8 cellular contexts compared by ENCODE assay signal in the genomic region with DNA sequence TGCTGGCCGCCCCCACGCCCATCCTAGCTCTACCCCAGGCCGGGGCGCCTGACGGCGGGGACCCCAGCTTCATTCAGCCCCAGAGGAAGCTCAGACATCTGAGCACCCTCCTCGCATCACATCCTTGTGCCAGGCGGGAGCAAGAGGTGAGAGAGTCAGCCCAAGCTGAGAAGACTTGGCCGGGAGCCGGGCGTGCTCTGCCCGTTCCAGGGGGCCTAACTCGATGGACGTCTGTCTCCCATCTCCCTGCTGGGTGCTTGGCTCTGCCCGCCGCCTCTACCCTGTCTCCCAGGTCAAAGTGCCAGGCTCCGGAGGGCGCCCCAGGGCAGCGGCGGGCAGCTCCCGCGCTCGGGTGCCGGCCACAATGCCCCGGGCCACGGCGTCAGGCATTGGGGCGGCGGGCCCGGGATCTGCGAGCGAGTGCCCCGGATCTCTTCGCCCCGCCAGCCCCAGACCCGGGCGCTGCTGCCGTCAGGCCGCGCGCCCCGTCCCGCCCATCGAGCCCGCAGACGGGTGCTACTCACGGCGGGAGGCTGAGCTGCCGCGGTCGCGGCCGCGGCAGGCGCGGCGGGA. TPM values are rescaled to one million over a fixed set of nuclear protein-coding genes. Genes with fewer than 3 reads are reported as not detected.
DNase-seq lines count a peak whose midpoint lies in the region; ATAC-seq, FAIRE-seq and TF ChIP-seq lines count a peak whose summit lies in the region.

No MANE protein-coding gene starts in this region.

- TF ChIP-seq POLR2A in A549 (IDR thresholded peaks at IDR 0.05; ENCODE audit: low read length) (no peak), upper lobe of left lung (IDR thresholded peaks at IDR 0.05) (no peak)

- peak; percentile 58 to 77 for ATAC-seq in A549
- peak; percentile 18 for ATAC-seq in GM19035 (IDR thresholded peaks at IDR 0.05; ENCODE audit: unreplicated experiment)
- ATAC-seq in lung (ENCODE audit: insufficient read depth, low FRiP score) = no peak
- peak in 1 of 2 donors; percentile 31 for ATAC-seq in upper lobe of left lung (ENCODE audit: low FRiP score in 2 of 2)
- ATAC-seq in GM18858 (IDR thresholded peaks at IDR 0.05; ENCODE audit: unreplicated experiment) = no peak

- H3K4me1 ChIP-seq in A549 (peaks cover 26% of the 10 kb centered on the region), lung (ENCODE audit: control insufficient read depth in 2 of 2, insufficient read depth in 2 of 2, low read length in 2 of 2) (peaks cover 17 to 18% of the 10 kb centered on the region in 2 donors), upper lobe of left lung (peaks cover 29 to 45% (median 41%) of the 10 kb centered on the region in 4 donors)

- H3K4me2 ChIP-seq in A549 = peak overlapping the region; percentile 64

- H3K27ac ChIP-seq in A549 (peak overlapping the region; percentile 73 to 94), lung (ENCODE audit: low read depth in 1 of 2, low read length in 1 of 2) (peak overlapping the region; percentile 50 to 88), upper lobe of left lung (peak overlapping the region; percentile 63 to 89 (median 79))

- CTCF ChIA-PET in A549 (lab: Yijun Ruan, JAX) = interaction anchor here (0.7 to 15.1 kb wide), 86 partner anchors 9 to 997 kb away, joined by 3 to 173 read pairs (median 5); a partner anchor contains a TSS

- DNase-seq in A549 (ENCODE audit: low read depth in 1 of 2, low spot score in 1 of 2) (peak in 1 of 2 experiments; percentile 72), LoVo (ENCODE audit: low spot score) (peak; percentile 34), cardiac fibroblast (ENCODE audit: low read depth in 2 of 2) (no peak), lung (ENCODE audit: low spot score) (no peak), upper lobe of left lung (peak in 1 of 2 donors; percentile 31), NCI-H1694 treated with DMSO at 0.1 percent for 48 hours (lab: John Stamatoyannopoulos, UW) (no peak)

- FAIRE-seq in A549 (lab: Jason Lieb, UNC) = no peak

- WGBS in A549 (ENCODE audit: missing lambda C conversion rate) = 48% methylated on average over 14 of the region's 57 CpGs
- 12 to 24% methylated on average over 41 to 57 of the region's 57 CpGs for WGBS in lung, 2 donors
- 37 to 73% methylated on average over 5 to 17 of the region's 57 CpGs for WGBS in upper lobe of left lung, 2 donors

- H3K36me3 ChIP-seq in lung (ENCODE audit: control insufficient read depth in 2 of 2, insufficient read depth in 2 of 2, low read length in 2 of 2) = no peaks in the 10 kb centered on the region
- no peaks in the 10 kb centered on the region for H3K36me3 ChIP-seq in upper lobe of left lung

- TF ChIP-seq RAD21 in A549 (conservative IDR thresholded peaks at IDR 0.05 in 1 of 2, IDR thresholded peaks at IDR 0.05 in 1 of 2) = no peak

- H3K4me3 ChIP-seq in A549 = peak overlapping the region; percentile 64
- H3K4me3 ChIP-seq in cardiac fibroblast (replicated peaks in 1 of 2; ENCODE audit: low read depth in 2 of 2, low read length in 2 of 2) = peak overlapping the region; percentile 34 to 48
- H3K4me3 ChIP-seq in lung = peak overlapping the region; percentile 40
- peak overlapping the region; percentile 30 to 79 (median 77) for H3K4me3 ChIP-seq in upper lobe of left lung

- TF ChIP-seq EP300 in A549 (IDR thresholded peaks at IDR 0.05) = no peak
- no peak for TF ChIP-seq EP300 in upper lobe of left lung (IDR thresholded peaks at IDR 0.05)

- H3K27me3 ChIP-seq in lung (ENCODE audit: control insufficient read depth, insufficient read depth) (no peaks in the 10 kb centered on the region), upper lobe of left lung (no peaks in the 10 kb centered on the region)

- POLR2A ChIA-PET in A549 (lab: Yijun Ruan, JAX) = interaction anchor here (1.5 to 1.6 kb wide), 2 partner anchors 36 to 100 kb away, joined by 5 to 8 read pairs; no protein-coding TSS in a partner anchor

- H3K9me3 ChIP-seq in A549 (no peaks in the 10 kb centered on the region), lung (ENCODE audit: control insufficient read depth in 2 of 2, insufficient read depth in 1 of 2, low read length in 1 of 2) (no peaks in the 10 kb centered on the region), upper lobe of left lung (no peaks in the 10 kb centered on the region)

- TF ChIP-seq CTCF in A549 (IDR thresholded peaks at IDR 0.05) (no peak), cardiac fibroblast (IDR thresholded peaks at IDR 0.05; ENCODE audit: low read depth, low read length) (no peak), lung (IDR thresholded peaks at IDR 0.05; ENCODE audit: control extremely low read depth, extremely low read depth) (no peak), upper lobe of left lung (IDR thresholded peaks at IDR 0.05) (no peak)

TF ChIP-seq in A549, 52 proteins besides CTCF, POLR2A, EP300 and RAD21 (continues in another document):
- TF ChIP-seq ZSCAN20 (CRISPR knock-in tag; IDR thresholded peaks at IDR 0.05) (no peak), JUN (IDR thresholded peaks at IDR 0.05) (no peak), HOXB13 (CRISPR knock-in tag; IDR thresholded peaks at IDR 0.05; ENCODE audit: low read depth) (no peak), CEBPB (IDR thresholded peaks at IDR 0.05) (no peak), CHD2 (IDR thresholded peaks at IDR 0.05; ENCODE audit: low read length, partially characterized antibody) (no peak), JUNB (IDR thresholded peaks at IDR 0.05) (no peak), MAFK (IDR thresholded peaks at IDR 0.05; ENCODE audit: partially characterized antibody) (no peak), SMC3 (IDR thresholded peaks at IDR 0.05) (no peak), EHMT2 (IDR thresholded peaks at IDR 0.05; ENCODE audit: low read depth) (no peak), FOSL2 (IDR thresholded peaks at IDR 0.05) (no peak), FOSL2 (CRISPR knock-in tag; IDR thresholded peaks at IDR 0.05) (no peak), ZNF302 (CRISPR knock-in tag; IDR thresholded peaks at IDR 0.05) (no peak), GATA3 (IDR thresholded peaks at IDR 0.05; ENCODE audit: borderline replicate concordance) (no peak), KDM1A (IDR thresholded peaks at IDR 0.05; ENCODE audit: low read depth) (no peak), RFX5 (IDR thresholded peaks at IDR 0.05) (no peak), HOXB5 (CRISPR knock-in tag; IDR thresholded peaks at IDR 0.05) (no peak), PHF8 (IDR thresholded peaks at IDR 0.05; ENCODE audit: borderline replicate concordance, low read depth) (no peak)
- TF ChIP-seq, protein P1, sequence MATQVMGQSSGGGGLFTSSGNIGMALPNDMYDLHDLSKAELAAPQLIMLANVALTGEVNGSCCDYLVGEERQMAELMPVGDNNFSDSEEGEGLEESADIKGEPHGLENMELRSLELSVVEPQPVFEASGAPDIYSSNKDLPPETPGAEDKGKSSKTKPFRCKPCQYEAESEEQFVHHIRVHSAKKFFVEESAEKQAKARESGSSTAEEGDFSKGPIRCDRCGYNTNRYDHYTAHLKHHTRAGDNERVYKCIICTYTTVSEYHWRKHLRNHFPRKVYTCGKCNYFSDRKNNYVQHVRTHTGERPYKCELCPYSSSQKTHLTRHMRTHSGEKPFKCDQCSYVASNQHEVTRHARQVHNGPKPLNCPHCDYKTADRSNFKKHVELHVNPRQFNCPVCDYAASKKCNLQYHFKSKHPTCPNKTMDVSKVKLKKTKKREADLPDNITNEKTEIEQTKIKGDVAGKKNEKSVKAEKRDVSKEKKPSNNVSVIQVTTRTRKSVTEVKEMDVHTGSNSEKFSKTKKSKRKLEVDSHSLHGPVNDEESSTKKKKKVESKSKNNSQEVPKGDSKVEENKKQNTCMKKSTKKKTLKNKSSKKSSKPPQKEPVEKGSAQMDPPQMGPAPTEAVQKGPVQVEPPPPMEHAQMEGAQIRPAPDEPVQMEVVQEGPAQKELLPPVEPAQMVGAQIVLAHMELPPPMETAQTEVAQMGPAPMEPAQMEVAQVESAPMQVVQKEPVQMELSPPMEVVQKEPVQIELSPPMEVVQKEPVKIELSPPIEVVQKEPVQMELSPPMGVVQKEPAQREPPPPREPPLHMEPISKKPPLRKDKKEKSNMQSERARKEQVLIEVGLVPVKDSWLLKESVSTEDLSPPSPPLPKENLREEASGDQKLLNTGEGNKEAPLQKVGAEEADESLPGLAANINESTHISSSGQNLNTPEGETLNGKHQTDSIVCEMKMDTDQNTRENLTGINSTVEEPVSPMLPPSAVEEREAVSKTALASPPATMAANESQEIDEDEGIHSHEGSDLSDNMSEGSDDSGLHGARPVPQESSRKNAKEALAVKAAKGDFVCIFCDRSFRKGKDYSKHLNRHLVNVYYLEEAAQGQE (IDR thresholded peaks at IDR 0.05) = no peak
- TF ChIP-seq, protein P2, sequence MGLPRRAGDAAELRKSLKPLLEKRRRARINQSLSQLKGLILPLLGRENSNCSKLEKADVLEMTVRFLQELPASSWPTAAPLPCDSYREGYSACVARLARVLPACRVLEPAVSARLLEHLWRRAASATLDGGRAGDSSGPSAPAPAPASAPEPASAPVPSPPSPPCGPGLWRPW (IDR thresholded peaks at IDR 0.05) = no peak

RNA-seq across cellular contexts. Expression of a gene that starts 0.4 kb away (rescaled TPM):
- polyA plus RNA-seq in A549 (2011; rRNA removed) (4.2 and 4.8 TPM in 2 replicates), A549 (2017; fragmentation: RNase III; extraction: RNeasy Plus Mini Kit Qiagen cat#74134 plus additional on column Dnase treatment) (3.1 to 4.3 TPM (median 3.4 TPM) in 3 replicates), lung (10 to 100 TPM; 20.5 to 40.1 TPM)
- polyA plus RNA-seq in A549 (2012; cell fraction: cytosol; rRNA removed) = 4.5 and 5.5 TPM in 2 replicates
- polyA plus RNA-seq in A549 (2012; cell fraction: nucleus; rRNA removed) = 7.6 and 9.2 TPM in 2 replicates
- 3.4 and 4.8 TPM in 2 replicates for polyA minus RNA-seq in A549 (2011; rRNA and poly(A)+ RNA removed)
- total RNA-seq in lung (10 to 100 TPM; 58.1 to 59.0 TPM), upper lobe of left lung (100 to 1,000 TPM in 4 of 6 donors, 10 to 100 TPM in 2; 58.3 to 270 (median 136) TPM)

RNA-seq across cellular contexts. Expression of a gene that starts 47.8 kb away (rescaled TPM):
- polyA plus RNA-seq in A549 (2011; rRNA removed) (149 and 231 TPM in 2 replicates), A549 (2017; fragmentation: RNase III; extraction: RNeasy Plus Mini Kit Qiagen cat#74134 plus additional on column Dnase treatment) (140 to 156 TPM (median 141 TPM) in 3 replicates), lung (10 to 100 TPM; 75.9 to 95.6 TPM)
- polyA plus RNA-seq in A549 (2012; cell fraction: cytosol; rRNA removed) = 76.0 and 89.9 TPM in 2 replicates
- 16.9 and 42.0 TPM in 2 replicates for polyA plus RNA-seq in A549 (2012; cell fraction: nucleus; rRNA removed)
- polyA minus RNA-seq in A549 (2011; rRNA and poly(A)+ RNA removed) = 9.0 and 9.5 TPM in 2 replicates
- total RNA-seq in lung (10 to 100 TPM; 40.4 to 89.6 TPM), upper lobe of left lung (10 to 100 TPM; 38.8 to 70.3 (median 49.2) TPM)

RNA-seq across cellular contexts. Expression of a gene that starts 49.9 kb away (rescaled TPM):
- polyA plus RNA-seq in A549 (2011; rRNA removed) (89.4 and 95.7 TPM in 2 replicates), A549 (2017; fragmentation: RNase III; extraction: RNeasy Plus Mini Kit Qiagen cat#74134 plus additional on column Dnase treatment) (81.8 to 87.3 TPM (median 86.7 TPM) in 3 replicates), lung (100 to 1,000 TPM in 1 of 2 donors, 10 to 100 TPM in 1; 70.6 to 109 TPM)
- 79.2 and 87.7 TPM in 2 replicates for polyA plus RNA-seq in A549 (2012; cell fraction: cytosol; rRNA removed)
- 104 and 125 TPM in 2 replicates for polyA plus RNA-seq in A549 (2012; cell fraction: nucleus; rRNA removed)
- polyA minus RNA-seq in A549 (2011; rRNA and poly(A)+ RNA removed) = 64.9 and 79.0 TPM in 2 replicates
- total RNA-seq in lung (100 to 1,000 TPM; 108 to 169 TPM), upper lobe of left lung (100 to 1,000 TPM; 103 to 234 (median 154) TPM)

Comparison
In these comparisons a context has a peak if more than half of its experiments do, and no peak if none do; other contexts are left out.
1. ATAC-seq: peak in A549 (2 of 2) and GM19035 (single experiment); none in lung (single experiment) and GM18858 (single experiment).
2. Peak in every context shown above with its lines, with median percentiles within 50 percentile points of each other: H3K27ac ChIP-seq and H3K4me3 ChIP-seq.